ENCODE assay signal across 25 cellular contexts in genomic region chr6:23350752-23351453, GRCh38.
"Had no signal": no experiment of that assay in that cellular context is flagged by ENCODE, and none has a peak within 500 bp of the region (broad histone marks: within the 10 kb centered on the region; RNA-seq: fewer than 3 reads in every experiment).

No MANE protein-coding gene starts in this region.

- H3K36me3 ChIP-seq: breast epithelium, pancreas, right atrium auricular region, stomach, suprapubic skin, tibial nerve had no signal

- ATAC-seq: mucosa of descending colon, pancreas, psoas muscle, T-cell, WTC11 had no signal

- FAIRE-seq: astrocyte, pancreas, TTC549 had no signal

- H3K9me3 ChIP-seq: breast epithelium, mucosa of descending colon, pancreas, psoas muscle, right atrium auricular region, stomach, suprapubic skin, tibial nerve had no signal

- H3K27ac ChIP-seq: breast epithelium, coronary artery, pancreas, psoas muscle, right atrium auricular region, stomach, suprapubic skin, tibial nerve had no signal

- DNase-seq: activated CD8-positive, alpha-beta memory T cell treated with anti-CD3 and anti-CD28 coated beads for 24 hours; activated CD8-positive, alpha-beta memory T cell treated with anti-CD3 and anti-CD28 coated beads, Interleukin-2, amount 50 U/mL, for 4 hours; activated naive CD4-positive, alpha-beta T cell treated with Interleukin-2 at 50 U/mL for 16 hours; activated naive CD8-positive, alpha-beta T cell treated with anti-CD3 and anti-CD28 coated beads for 36 hours; activated T-cell treated with anti-CD3 and anti-CD28 coated beads, Interleukin-2, amount 50 U/mL, for 48 hours; cerebellar nuclear complex; endodermal cell; foreskin melanocyte; immature natural killer cell; mesendoderm; mucosa of descending colon; nephron progenitor cell; pancreas; psoas muscle; stimulated activated CD4-positive, alpha-beta T cell treated with anti-CD3 and anti-CD28 coated beads, Interleukin-4, amount 100 ng/mL, for 4 hours; stomach; T-cell had no signal

- H3K4me3 ChIP-seq: breast epithelium, coronary artery, mucosa of descending colon, pancreas, psoas muscle, right atrium auricular region, stomach, suprapubic skin, tibial nerve had no signal

- H3K27me3 ChIP-seq: breast epithelium, pancreas, right atrium auricular region, stomach, suprapubic skin, tibial nerve had no signal

- H3K4me1 ChIP-seq: breast epithelium, pancreas, psoas muscle, right atrium auricular region, suprapubic skin, tibial nerve had no signal
